In the genomic region with DNA sequence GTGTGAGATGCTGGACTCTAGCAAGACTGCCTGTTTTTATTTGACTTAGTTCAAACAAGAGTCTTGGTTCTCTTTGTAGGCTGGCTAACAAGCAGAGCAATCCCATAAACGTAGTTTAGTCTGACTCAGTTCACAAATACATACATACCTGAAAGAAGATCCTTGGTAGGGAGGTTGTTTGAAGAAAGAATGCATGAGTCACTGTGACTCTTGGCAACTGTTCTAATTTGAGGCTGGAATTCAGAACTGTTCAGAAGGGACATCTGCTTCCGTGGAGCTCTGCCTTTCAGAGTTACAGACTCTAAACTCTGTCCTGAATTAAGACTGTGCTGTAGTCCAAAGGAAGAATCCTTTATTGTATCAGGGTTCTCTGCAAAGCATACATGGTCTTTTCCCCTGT, we compare ENCODE assay signal across 8 cellular contexts. TPM values are rescaled to one million over a fixed set of nuclear protein-coding genes. Genes with fewer than 3 reads are reported as not detected.
A peak's percentile ranks its signal among the peaks of the same experiment; 100 is the strongest.
DNase-seq lines count a peak whose midpoint lies in the region; ATAC-seq and TF ChIP-seq lines count a peak whose summit lies in the region.

No MANE protein-coding gene starts in this region.

- H3K4me2 ChIP-seq in GM23338, result no peak overlapping the region

- no peaks in the 10 kb centered on the region for H4K20me1 ChIP-seq in GM23338 (replicated peaks; ENCODE audit: insufficient read depth)

- ATAC-seq in GM23338 (no peak), Right ventricle myocardium superior (ENCODE audit: poor library complexity) (peak; percentile 94), HG02870 (IDR thresholded peaks at IDR 0.05; ENCODE audit: unreplicated experiment) (no peak)

- H3K4me1 Mint-ChIP-seq in GM23338, result peaks cover 21% of the 10 kb centered on the region
- H3K4me1 Mint-ChIP-seq in activated T-cell treated with anti-CD3 and anti-CD28 coated beads, Interleukin-2, amount 50 U/mL, for 24 hours (ENCODE audit: low read depth), result no peaks in the 10 kb centered on the region

- peak overlapping the region; percentile 91 for H3K27ac ChIP-seq in GM23338 (ENCODE audit: low read depth)

- no peak overlapping the region for H3K4me3 Mint-ChIP-seq in GM23338
- H3K4me3 Mint-ChIP-seq in activated T-cell treated with anti-CD3 and anti-CD28 coated beads, Interleukin-2, amount 50 U/mL, for 24 hours, result no peak overlapping the region

- peak; percentile 12 for DNase-seq in GM23338 (ENCODE audit: low spot score)
- peak; percentile 89 for DNase-seq in SW480 (ENCODE audit: low spot score)
- DNase-seq in Right ventricle myocardium superior, result no peak
- peak; percentile 99 for DNase-seq in renal cortical epithelial cell (ENCODE audit: low read depth)
- no peak for DNase-seq in activated T-cell treated with anti-CD3 and anti-CD28 coated beads, Interleukin-2, amount 50 U/mL, for 24 hours
- no peak for DNase-seq in activated CD4-positive, CD25-positive, alpha-beta regulatory T cell treated with anti-CD3 and anti-CD28 coated beads, Interleukin-2, amount 50 U/mL, for 72 hours
- DNase-seq in DMS79 treated with DMSO at 0.1 percent for 48 hours (lab: John Stamatoyannopoulos, UW), result no peak

- H3K27me3 Mint-ChIP-seq in GM23338 (ENCODE audit: insufficient read depth, low read depth, poor library complexity), result peaks cover 2% of the 10 kb centered on the region
- no peaks in the 10 kb centered on the region for H3K27me3 Mint-ChIP-seq in activated T-cell treated with anti-CD3 and anti-CD28 coated beads, Interleukin-2, amount 50 U/mL, for 24 hours

- H3K9me3 Mint-ChIP-seq in GM23338, result peaks cover 2% of the 10 kb centered on the region; the same call in 1 of the 3 replicates
- H3K9me3 Mint-ChIP-seq in activated T-cell treated with anti-CD3 and anti-CD28 coated beads, Interleukin-2, amount 50 U/mL, for 24 hours, result no peaks in the 10 kb centered on the region

- H3F3A ChIP-seq in GM23338 (replicated peaks; ENCODE audit: low read depth), result no peaks in the 10 kb centered on the region

- no peaks in the 10 kb centered on the region for H3K9me2 ChIP-seq in GM23338 (ENCODE audit: insufficient read depth)

- peaks cover 3% of the 10 kb centered on the region; the same call in 1 of the 2 replicates for H3K36me3 ChIP-seq in GM23338 (ENCODE audit: insufficient read depth)

- no peak for TF ChIP-seq CTCF in GM23338 (conservative IDR thresholded peaks at IDR 0.05; ENCODE audit: low read depth in 2 of 2)

- intact Hi-C loops in Right ventricle myocardium superior (cut with DNase I), result no loop called here

- H3K36me3 Mint-ChIP-seq in GM23338 (ENCODE audit: low read depth), result peaks cover 23% of the 10 kb centered on the region; the same call in 2 of the 3 replicates
- peaks cover 52% of the 10 kb centered on the region for H3K36me3 Mint-ChIP-seq in activated T-cell treated with anti-CD3 and anti-CD28 coated beads, Interleukin-2, amount 50 U/mL, for 24 hours (ENCODE audit: low read depth)

- no peaks in the 10 kb centered on the region for H3K79me2 ChIP-seq in GM23338 (replicated peaks; ENCODE audit: insufficient read depth)

- H3K27ac Mint-ChIP-seq in GM23338, result peak overlapping the region; percentile 81
- no peak overlapping the region for H3K27ac Mint-ChIP-seq in activated T-cell treated with anti-CD3 and anti-CD28 coated beads, Interleukin-2, amount 50 U/mL, for 24 hours

- H3K4me1 ChIP-seq in GM23338 (ENCODE audit: insufficient read depth), result peaks cover 10% of the 10 kb centered on the region; the same call in 1 of the 2 replicates

- no peak overlapping the region for H2AFZ ChIP-seq in GM23338

- H3K27me3 ChIP-seq in GM23338 (ENCODE audit: insufficient read depth), result no peaks in the 10 kb centered on the region

- H3K4me3 ChIP-seq in GM23338, result no peak overlapping the region

TF ChIP-seq in GM23338, 12 proteins besides CTCF, POLR2A, EP300 and RAD21:
- TF ChIP-seq EZH2 (IDR thresholded peaks at IDR 0.05; ENCODE audit: low read depth, unreplicated experiment) (no peak), STAT1 (IDR thresholded peaks at IDR 0.05; ENCODE audit: unreplicated experiment) (no peak), JUNB (IDR thresholded peaks at IDR 0.05; ENCODE audit: unreplicated experiment) (no peak), POLR2AphosphoS5 (IDR thresholded peaks at IDR 0.05; ENCODE audit: low read depth) (no peak), EZH2phosphoT487 (IDR thresholded peaks at IDR 0.05; ENCODE audit: unreplicated experiment) (no peak), ZNF331 (CRISPR knock-in tag; IDR thresholded peaks at IDR 0.05; ENCODE audit: low read depth) (no peak), ETS1 (IDR thresholded peaks at IDR 0.05) (no peak), ZNF114 (CRISPR knock-in tag; IDR thresholded peaks at IDR 0.05) (no peak)
- TF ChIP-seq, protein P1, sequence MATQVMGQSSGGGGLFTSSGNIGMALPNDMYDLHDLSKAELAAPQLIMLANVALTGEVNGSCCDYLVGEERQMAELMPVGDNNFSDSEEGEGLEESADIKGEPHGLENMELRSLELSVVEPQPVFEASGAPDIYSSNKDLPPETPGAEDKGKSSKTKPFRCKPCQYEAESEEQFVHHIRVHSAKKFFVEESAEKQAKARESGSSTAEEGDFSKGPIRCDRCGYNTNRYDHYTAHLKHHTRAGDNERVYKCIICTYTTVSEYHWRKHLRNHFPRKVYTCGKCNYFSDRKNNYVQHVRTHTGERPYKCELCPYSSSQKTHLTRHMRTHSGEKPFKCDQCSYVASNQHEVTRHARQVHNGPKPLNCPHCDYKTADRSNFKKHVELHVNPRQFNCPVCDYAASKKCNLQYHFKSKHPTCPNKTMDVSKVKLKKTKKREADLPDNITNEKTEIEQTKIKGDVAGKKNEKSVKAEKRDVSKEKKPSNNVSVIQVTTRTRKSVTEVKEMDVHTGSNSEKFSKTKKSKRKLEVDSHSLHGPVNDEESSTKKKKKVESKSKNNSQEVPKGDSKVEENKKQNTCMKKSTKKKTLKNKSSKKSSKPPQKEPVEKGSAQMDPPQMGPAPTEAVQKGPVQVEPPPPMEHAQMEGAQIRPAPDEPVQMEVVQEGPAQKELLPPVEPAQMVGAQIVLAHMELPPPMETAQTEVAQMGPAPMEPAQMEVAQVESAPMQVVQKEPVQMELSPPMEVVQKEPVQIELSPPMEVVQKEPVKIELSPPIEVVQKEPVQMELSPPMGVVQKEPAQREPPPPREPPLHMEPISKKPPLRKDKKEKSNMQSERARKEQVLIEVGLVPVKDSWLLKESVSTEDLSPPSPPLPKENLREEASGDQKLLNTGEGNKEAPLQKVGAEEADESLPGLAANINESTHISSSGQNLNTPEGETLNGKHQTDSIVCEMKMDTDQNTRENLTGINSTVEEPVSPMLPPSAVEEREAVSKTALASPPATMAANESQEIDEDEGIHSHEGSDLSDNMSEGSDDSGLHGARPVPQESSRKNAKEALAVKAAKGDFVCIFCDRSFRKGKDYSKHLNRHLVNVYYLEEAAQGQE (IDR thresholded peaks at IDR 0.05; ENCODE audit: unreplicated experiment), result no peak

RNA-seq across cellular contexts. Expression of gene C2CD3, which starts 32.2 kb away (rescaled TPM):
- 25.6 and 29.5 TPM in 2 replicates for total RNA-seq in GM23338 (2014; rRNA removed; shearing (Covaris generic))
- polyA plus RNA-seq in GM23338 (2016; fragmentation: Nextera tagmentation; extraction: Ambion mirVana), result 14.4 and 15.5 TPM in 2 replicates
- 9.1 TPM for total RNA-seq in Right ventricle myocardium superior
- 11.6 and 27.6 TPM in 2 replicates for total RNA-seq in renal cortical epithelial cell

RNA-seq across cellular contexts. Expression of gene PPME1, which starts 32.5 kb away (rescaled TPM):
- 34.6 and 37.2 TPM in 2 replicates for total RNA-seq in GM23338 (2014; rRNA removed; shearing (Covaris generic))
- 29.6 and 32.1 TPM in 2 replicates for polyA plus RNA-seq in GM23338 (2016; fragmentation: Nextera tagmentation; extraction: Ambion mirVana)
- total RNA-seq in Right ventricle myocardium superior (24.9 TPM), renal cortical epithelial cell (27.6 and 69.9 TPM in 2 replicates)

Comparison
In these comparisons a context has a peak if more than half of its experiments do, and no peak if none do; other contexts are left out.
1. DNase-seq: peak in GM23338 (single experiment), SW480 (single experiment) and renal cortical epithelial cell (single experiment); none in Right ventricle myocardium superior (single experiment), activated T-cell treated with anti-CD3 and anti-CD28 coated beads, Interleukin-2, amount 50 U/mL, for 24 hours (single experiment), activated CD4-positive, CD25-positive, alpha-beta regulatory T cell treated with anti-CD3 and anti-CD28 coated beads, Interleukin-2, amount 50 U/mL, for 72 hours (single experiment) and DMS79 treated with DMSO at 0.1 percent for 48 hours (single experiment).